21 cellular contexts compared by ENCODE assay signal in genomic region chr7:42292991-42293521, GRCh38. TPM values are rescaled to one million over a fixed set of nuclear protein-coding genes. Genes with fewer than 3 reads are reported as not detected.
DNase-seq lines count a peak whose midpoint lies in the region; ATAC-seq and TF ChIP-seq lines count a peak whose summit lies in the region.
"Had no signal": no experiment of that assay in that cellular context is flagged by ENCODE, and none has a peak within 500 bp of the region (broad histone marks: within the 10 kb centered on the region; RNA-seq: fewer than 3 reads in every experiment).

No MANE protein-coding gene starts in this region.

- TF ChIP-seq POLR2A in breast epithelium (IDR thresholded peaks at IDR 0.05) = no peak

- H3K27me3 ChIP-seq in breast epithelium (no peaks in the 10 kb centered on the region), lung (ENCODE audit: control insufficient read depth, insufficient read depth) (no peaks in the 10 kb centered on the region)
- H3K27me3 ChIP-seq: testis had no signal

- H3K36me3 ChIP-seq in breast epithelium (no peaks in the 10 kb centered on the region), lung (ENCODE audit: control insufficient read depth in 2 of 2, insufficient read depth in 2 of 2, low read length in 2 of 2) (no peaks in the 10 kb centered on the region)

- intact Hi-C loops in breast epithelium (cut with DNase I; ENCODE audit: low total_unique reads) = no loop called here

- TF ChIP-seq CTCF in breast epithelium (IDR thresholded peaks at IDR 0.05) = no peak
- TF ChIP-seq CTCF in lung (IDR thresholded peaks at IDR 0.05; ENCODE audit: control extremely low read depth, extremely low read depth) = no peak
- no peak for TF ChIP-seq CTCF in foreskin fibroblast (IDR thresholded peaks at IDR 0.05; ENCODE audit: low read depth, low read length)

- WGBS in lung, 2 donors = 57 to 74% methylated on average over 8 of the region's 8 CpGs

- H3K4me3 ChIP-seq in breast epithelium = peak overlapping the region in 1 of 3 donors; percentile 40
- H3K4me3 ChIP-seq in lung = no peak overlapping the region
- H3K4me3 ChIP-seq in foreskin fibroblast (ENCODE audit: low read depth in 1 of 2, low read length in 2 of 2) = no peak overlapping the region
- H3K4me3 ChIP-seq: testis had no signal

- peak; percentile 5 for DNase-seq in DMS53 (lab: John Stamatoyannopoulos, UW)
- no peak for DNase-seq in DMS53 treated with DMSO at 0.1 percent for 48 hours (lab: John Stamatoyannopoulos, UW; ENCODE audit: unreplicated experiment)
- DNase-seq in breast epithelium (ENCODE audit: low spot score in 2 of 2) = peak; percentile 67 to 73
- peak; percentile 56 for DNase-seq in lung (ENCODE audit: low spot score)
- DNase-seq in foreskin fibroblast = no peak
- no peak for DNase-seq in HUDEP-2 (lab: John Stamatoyannopoulos, UW; ENCODE audit: unreplicated experiment in 76 of 76)
- no peak for DNase-seq in germinal center (ENCODE audit: low spot score)
- DNase-seq in inferior parietal cortex (ENCODE audit: extremely low spot score) = no peak
- DNase-seq: activated CD4-positive, alpha-beta T cell treated with anti-CD3 and anti-CD28 coated beads for 4 hours; activated naive CD4-positive, alpha-beta T cell treated with anti-CD3 and anti-CD28 coated beads, Interleukin-2, amount 10 ng/mL, durations not matched to agents 7 days and 5 days; activated T-cell treated with anti-CD3 and anti-CD28 coated beads for 4 hours; C1 segment of cervical spinal cord; DMS153; head of caudate nucleus; NCI-H1417 treated with DMSO at 0.1 percent for 48 hours; SHP77 treated with DMSO at 0.1 percent for 48 hours; stimulated activated CD4-positive, alpha-beta T cell treated with anti-CD3 and anti-CD28 coated beads, Interleukin-4, amount 100 ng/mL, for 24 hours; stimulated activated CD8-positive, alpha-beta memory T cell treated with anti-CD3 and anti-CD28 coated beads, Interleukin-4, amount 100 ng/mL, for 48 hours; testis had no signal

- H3K4me1 ChIP-seq in breast epithelium = no peaks in the 10 kb centered on the region
- H3K4me1 ChIP-seq in lung (ENCODE audit: control insufficient read depth in 2 of 2, insufficient read depth in 2 of 2, low read length in 2 of 2) = peaks cover 0 to 2% of the 10 kb centered on the region in 2 donors
- H3K4me1 ChIP-seq: testis had no signal

- H3K9me3 ChIP-seq in breast epithelium (no peaks in the 10 kb centered on the region), lung (ENCODE audit: control insufficient read depth in 2 of 2, insufficient read depth in 1 of 2, low read length in 1 of 2) (no peaks in the 10 kb centered on the region)
- H3K9me3 ChIP-seq: testis had no signal

- peak; percentile 19 for ATAC-seq in lung (ENCODE audit: insufficient read depth, low FRiP score)

- H3K27ac ChIP-seq in breast epithelium (peak overlapping the region; percentile 48 to 61), lung (ENCODE audit: low read depth in 1 of 2, low read length in 1 of 2) (no peak overlapping the region)
- H3K27ac ChIP-seq: KMS-11, testis had no signal

RNA-seq across cellular contexts. Expression of gene GLI3, which starts 56.0 kb away (rescaled TPM):
- 10 to 100 TPM; 10.2 to 29.9 (median 22.6) TPM for total RNA-seq in breast epithelium
- 10 to 100 TPM; 18.4 to 23.4 TPM for total RNA-seq in lung
- 1 to 10 TPM; 2.0 to 2.2 TPM for polyA plus RNA-seq in lung
- total RNA-seq: T-helper 2 cell treated with Interferon-gamma antibody and Interleukin-4, amounts not matched to agents 100 ng/mL and 5 ng/mL, for 36 hours had no signal

Comparison
In these comparisons a context has a peak if more than half of its experiments do, and no peak if none do; other contexts are left out.
1. DNase-seq: peak in DMS53 (single experiment), breast epithelium (2 of 2) and lung (single experiment); none in DMS53 treated with DMSO at 0.1 percent for 48 hours (single experiment), foreskin fibroblast (0 of 2), HUDEP-2 (0 of 76), germinal center (single experiment) and inferior parietal cortex (single experiment).
2. H3K27ac ChIP-seq: peak in breast epithelium (2 of 2); none in lung (0 of 2).